ENCODE assay signal across 8 cellular contexts in the genomic region with DNA sequence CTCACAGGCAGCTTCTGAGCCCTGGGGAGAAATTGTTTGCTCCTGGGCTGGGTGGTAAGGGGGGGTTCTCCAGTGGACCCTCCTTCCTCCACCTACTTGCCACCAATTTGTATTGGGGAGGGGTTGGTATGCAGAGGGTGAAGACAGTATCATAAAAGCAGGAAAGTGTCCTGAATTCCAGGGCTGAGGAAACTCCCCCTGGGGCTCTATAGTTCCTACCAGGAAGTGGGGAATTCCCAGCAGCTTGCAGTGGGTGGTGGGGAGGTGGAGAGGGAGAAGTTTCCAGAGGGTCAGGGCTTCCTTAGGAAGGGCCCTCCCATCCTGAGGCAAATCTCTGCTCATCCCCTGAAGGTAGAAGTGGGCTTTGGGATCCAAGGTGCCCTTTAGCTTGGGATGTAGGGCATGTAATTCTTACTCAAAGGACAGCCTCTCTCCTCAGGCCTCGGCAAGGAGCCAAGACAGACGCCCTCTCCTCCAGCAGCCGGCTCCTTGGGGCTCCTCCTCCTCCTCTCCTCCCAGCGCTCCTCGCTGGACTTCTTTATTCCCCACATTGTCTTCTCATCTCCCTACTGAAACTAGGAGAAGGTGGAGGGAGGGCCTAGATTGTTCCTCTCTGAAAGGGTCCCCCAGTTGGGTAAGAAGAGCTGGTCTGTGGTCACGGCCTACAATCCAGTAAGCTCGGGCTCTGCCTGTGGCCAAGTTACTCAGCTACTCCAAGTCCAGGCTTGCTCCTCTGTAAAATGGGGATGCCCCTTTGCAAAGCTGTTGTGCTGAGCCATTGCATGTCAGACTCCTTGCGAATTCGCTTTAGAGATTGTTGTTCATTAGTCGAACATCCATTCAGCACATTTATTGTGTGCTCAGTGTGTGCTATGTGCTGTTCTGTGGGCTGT. TPM values are rescaled to one million over a fixed set of nuclear protein-coding genes. Genes with fewer than 3 reads are reported as not detected.
DNase-seq lines count a peak whose midpoint lies in the region; ATAC-seq, FAIRE-seq and TF ChIP-seq lines count a peak whose summit lies in the region.

No MANE protein-coding gene starts in this region.

- no peaks in the 10 kb centered on the region for H3K36me3 Mint-ChIP-seq in stimulated activated naive CD8-positive, alpha-beta T cell treated with anti-CD3 and anti-CD28 coated beads, Interleukin-15, Interleukin-2, amounts not matched to agents 100 ng/mL and 50 ng/mL, for 24 hours (ENCODE audit: low read depth)
- no peaks in the 10 kb centered on the region for H3K36me3 Mint-ChIP-seq in type B pancreatic cell
- H3K36me3 Mint-ChIP-seq in activated CD4-positive, alpha-beta memory T cell treated with anti-CD3 and anti-CD28 coated beads, Interleukin-2, amount 10 ng/mL, durations not matched to agents 7 days and 5 days (ENCODE audit: low read depth): no peaks in the 10 kb centered on the region

- no peak for FAIRE-seq in bronchial epithelial cell (lab: Jason Lieb, UNC)

- no peaks in the 10 kb centered on the region for H3K9me3 Mint-ChIP-seq in stimulated activated naive CD8-positive, alpha-beta T cell treated with anti-CD3 and anti-CD28 coated beads, Interleukin-15, Interleukin-2, amounts not matched to agents 100 ng/mL and 50 ng/mL, for 24 hours
- no peaks in the 10 kb centered on the region for H3K9me3 Mint-ChIP-seq in stimulated activated naive CD8-positive, alpha-beta T cell treated with anti-CD3 and anti-CD28 coated beads, Interleukin-15, amount 100 ng/mL, for 72 hours
- H3K9me3 Mint-ChIP-seq in type B pancreatic cell: peaks cover 6% of the 10 kb centered on the region
- H3K9me3 Mint-ChIP-seq in activated CD4-positive, alpha-beta memory T cell treated with anti-CD3 and anti-CD28 coated beads, Interleukin-2, amount 10 ng/mL, durations not matched to agents 7 days and 5 days: no peaks in the 10 kb centered on the region

- H3K36me3 ChIP-seq in bronchial epithelial cell (ENCODE audit: control insufficient read depth, insufficient read depth, low read length): no peaks in the 10 kb centered on the region
- no peaks in the 10 kb centered on the region for H3K36me3 ChIP-seq in lower lobe of right lung

- ATAC-seq in stimulated activated naive CD8-positive, alpha-beta T cell treated with anti-CD3 and anti-CD28 coated beads, Interleukin-15, amount 100 ng/mL, for 72 hours: no peak
- ATAC-seq in lower lobe of right lung: peak; percentile 15 to 63
- ATAC-seq in HG02588 (IDR thresholded peaks at IDR 0.05; ENCODE audit: unreplicated experiment): no peak

- POLR2A ChIA-PET in activated CD4-positive, alpha-beta memory T cell treated with anti-CD3 and anti-CD28 coated beads, Interleukin-2, amount 10 ng/mL, durations not matched to agents 7 days and 5 days (lab: Charles Lee): no interaction called here

- peak overlapping the region; percentile 60 for H3K27ac ChIP-seq in lower lobe of right lung

- H3K4me1 Mint-ChIP-seq in stimulated activated naive CD8-positive, alpha-beta T cell treated with anti-CD3 and anti-CD28 coated beads, Interleukin-15, Interleukin-2, amounts not matched to agents 100 ng/mL and 50 ng/mL, for 24 hours (ENCODE audit: low read depth): peaks cover 23% of the 10 kb centered on the region
- peaks cover 27% of the 10 kb centered on the region for H3K4me1 Mint-ChIP-seq in stimulated activated naive CD8-positive, alpha-beta T cell treated with anti-CD3 and anti-CD28 coated beads, Interleukin-15, amount 100 ng/mL, for 72 hours
- peaks cover 5% of the 10 kb centered on the region for H3K4me1 Mint-ChIP-seq in type B pancreatic cell (ENCODE audit: unreplicated experiment)
- peaks cover 30% of the 10 kb centered on the region for H3K4me1 Mint-ChIP-seq in activated CD4-positive, alpha-beta memory T cell treated with anti-CD3 and anti-CD28 coated beads, Interleukin-2, amount 10 ng/mL, durations not matched to agents 7 days and 5 days

- H3K27me3 ChIP-seq in bronchial epithelial cell (ENCODE audit: control insufficient read depth, insufficient read depth, low read length) (no peaks in the 10 kb centered on the region), lower lobe of right lung (ENCODE audit: low read depth) (no peaks in the 10 kb centered on the region)

- TF ChIP-seq CTCF in bronchial epithelial cell (IDR thresholded peaks at IDR 0.05; ENCODE audit: insufficient read depth, low read length, severe bottlenecking): no peak
- no peak for TF ChIP-seq CTCF in lower lobe of right lung (IDR thresholded peaks at IDR 0.05)
- no peak for TF ChIP-seq CTCF in type B pancreatic cell (conservative IDR thresholded peaks at IDR 0.05)

- H3K27me3 Mint-ChIP-seq in stimulated activated naive CD8-positive, alpha-beta T cell treated with anti-CD3 and anti-CD28 coated beads, Interleukin-15, Interleukin-2, amounts not matched to agents 100 ng/mL and 50 ng/mL, for 24 hours: no peaks in the 10 kb centered on the region
- no peaks in the 10 kb centered on the region for H3K27me3 Mint-ChIP-seq in stimulated activated naive CD8-positive, alpha-beta T cell treated with anti-CD3 and anti-CD28 coated beads, Interleukin-15, amount 100 ng/mL, for 72 hours
- peaks cover 9% of the 10 kb centered on the region for H3K27me3 Mint-ChIP-seq in type B pancreatic cell
- H3K27me3 Mint-ChIP-seq in activated CD4-positive, alpha-beta memory T cell treated with anti-CD3 and anti-CD28 coated beads, Interleukin-2, amount 10 ng/mL, durations not matched to agents 7 days and 5 days: no peaks in the 10 kb centered on the region

- no peak for DNase-seq in stimulated activated naive CD8-positive, alpha-beta T cell treated with anti-CD3 and anti-CD28 coated beads, Interleukin-15, amount 100 ng/mL, for 72 hours
- DNase-seq in bronchial epithelial cell (ENCODE audit: low read depth) (peak; percentile 97), lower lobe of right lung (no peak), type B pancreatic cell (ENCODE audit: extremely low spot score, unreplicated experiment) (no peak), NCI-H2029 treated with DMSO at 0.1 percent for 48 hours (lab: John Stamatoyannopoulos, UW) (no peak)
- no peak for DNase-seq in activated CD4-positive, alpha-beta memory T cell treated with anti-CD3 and anti-CD28 coated beads, Interleukin-2, amount 10 ng/mL, durations not matched to agents 7 days and 5 days

- H3K4me3 Mint-ChIP-seq in stimulated activated naive CD8-positive, alpha-beta T cell treated with anti-CD3 and anti-CD28 coated beads, Interleukin-15, Interleukin-2, amounts not matched to agents 100 ng/mL and 50 ng/mL, for 24 hours: no peak overlapping the region
- H3K4me3 Mint-ChIP-seq in stimulated activated naive CD8-positive, alpha-beta T cell treated with anti-CD3 and anti-CD28 coated beads, Interleukin-15, amount 100 ng/mL, for 72 hours: no peak overlapping the region
- no peak overlapping the region for H3K4me3 Mint-ChIP-seq in type B pancreatic cell
- H3K4me3 Mint-ChIP-seq in activated CD4-positive, alpha-beta memory T cell treated with anti-CD3 and anti-CD28 coated beads, Interleukin-2, amount 10 ng/mL, durations not matched to agents 7 days and 5 days: no peak overlapping the region

- H3K4me1 ChIP-seq in lower lobe of right lung: peaks cover 57% of the 10 kb centered on the region

- H3K9me3 ChIP-seq in lower lobe of right lung: no peaks in the 10 kb centered on the region

- H3K4me3 ChIP-seq in bronchial epithelial cell (ENCODE audit: low read depth, low read length) (no peak overlapping the region), lower lobe of right lung (no peak overlapping the region)

- intact Hi-C loops in lower lobe of right lung (cut with DNase I): no loop called here

- CTCF ChIA-PET in activated CD4-positive, alpha-beta memory T cell treated with anti-CD3 and anti-CD28 coated beads, Interleukin-2, amount 10 ng/mL, durations not matched to agents 7 days and 5 days (lab: Charles Lee): no interaction called here

- peak overlapping the region; percentile 32 for H3K27ac Mint-ChIP-seq in stimulated activated naive CD8-positive, alpha-beta T cell treated with anti-CD3 and anti-CD28 coated beads, Interleukin-15, Interleukin-2, amounts not matched to agents 100 ng/mL and 50 ng/mL, for 24 hours
- no peak overlapping the region for H3K27ac Mint-ChIP-seq in stimulated activated naive CD8-positive, alpha-beta T cell treated with anti-CD3 and anti-CD28 coated beads, Interleukin-15, amount 100 ng/mL, for 72 hours
- no peak overlapping the region for H3K27ac Mint-ChIP-seq in type B pancreatic cell
- H3K27ac Mint-ChIP-seq in activated CD4-positive, alpha-beta memory T cell treated with anti-CD3 and anti-CD28 coated beads, Interleukin-2, amount 10 ng/mL, durations not matched to agents 7 days and 5 days: no peak overlapping the region

RNA-seq across cellular contexts. Expression of a gene that starts 17.9 kb away (rescaled TPM):
- total RNA-seq in bronchial epithelial cell (1.1 and 1.3 TPM in 2 replicates), lower lobe of right lung (64.3 TPM), type B pancreatic cell (ENCODE audit: low replicate concordance) (10.9 and 15.2 TPM in 2 replicates)
- total RNA-seq in activated CD4-positive, alpha-beta memory T cell treated with anti-CD3 and anti-CD28 coated beads, Interleukin-2, amount 10 ng/mL, durations not matched to agents 7 days and 5 days: 10 to 100 TPM; 89.4 to 94.2 TPM

Comparison
In these comparisons a context has a peak if more than half of its experiments do, and no peak if none do; other contexts are left out.
1. ATAC-seq: peak in lower lobe of right lung (2 of 2); none in stimulated activated naive CD8-positive, alpha-beta T cell treated with anti-CD3 and anti-CD28 coated beads, Interleukin-15, amount 100 ng/mL, for 72 hours (single experiment) and HG02588 (single experiment).